In genomic region chrX:2608638-2609430, GRCh38 we compare ENCODE assay signal across 1 cellular context.
A peak's percentile ranks its signal among the peaks of the same experiment; 100 is the strongest.
TF ChIP-seq lines count a peak whose summit lies in the region.

No MANE protein-coding gene starts in this region.

TF ChIP-seq in HepG2, 621 proteins besides CTCF, POLR2A, EP300 and RAD21 (continued from another document and continues in another):
- TF ChIP-seq ZNF704 (CRISPR knock-in tag; IDR thresholded peaks at IDR 0.05; ENCODE audit: borderline replicate concordance) (no peak), ZNF776 (CRISPR knock-in tag; IDR thresholded peaks at IDR 0.05) (no peak), KDM5B (CRISPR knock-in tag; IDR thresholded peaks at IDR 0.05; ENCODE audit: borderline replicate concordance) (peak; percentile 62; the same call in 1 of the 2 replicates), ESRRA (CRISPR knock-in tag; IDR thresholded peaks at IDR 0.05; ENCODE audit: low read depth) (peak; percentile 36; the same call in 1 of the 2 replicates), ZNF451 (CRISPR knock-in tag; IDR thresholded peaks at IDR 0.05) (no peak), SRSF1 (optimal IDR thresholded peaks at IDR 0.05; ENCODE audit: low read depth, low read length) (peak; percentile 69), GLI4 (CRISPR knock-in tag; IDR thresholded peaks at IDR 0.05; ENCODE audit: borderline replicate concordance) (no peak), ZNF124 (CRISPR knock-in tag; IDR thresholded peaks at IDR 0.05) (no peak), ADNP (CRISPR knock-in tag; IDR thresholded peaks at IDR 0.05) (no peak), ZSCAN21 (CRISPR knock-in tag; IDR thresholded peaks at IDR 0.05; ENCODE audit: borderline replicate concordance) (peak; percentile 52; the same call in 1 of the 2 replicates), ZNF816 (CRISPR knock-in tag; IDR thresholded peaks at IDR 0.05; ENCODE audit: borderline replicate concordance) (no peak), YEATS4 (CRISPR knock-in tag; IDR thresholded peaks at IDR 0.05; ENCODE audit: borderline replicate concordance) (peak; percentile 53; the same call in 1 of the 2 replicates), JUN (CRISPR knock-in tag; IDR thresholded peaks at IDR 0.05) (no peak), MAFF (IDR thresholded peaks at IDR 0.05; ENCODE audit: low read depth, low read length) (no peak), ZBTB25 (CRISPR knock-in tag; IDR thresholded peaks at IDR 0.05) (no peak), DR1 (CRISPR knock-in tag; IDR thresholded peaks at IDR 0.05) (peak; percentile 50; the same call in 1 of the 2 replicates), DPF2 (CRISPR knock-in tag; IDR thresholded peaks at IDR 0.05; ENCODE audit: borderline replicate concordance, low read depth) (no peak), KMT2B (CRISPR knock-in tag; IDR thresholded peaks at IDR 0.05) (no peak), ATF4 (CRISPR knock-in tag; IDR thresholded peaks at IDR 0.05) (no peak; a peak in 1 of 4 replicates), HNRNPH1 (optimal IDR thresholded peaks at IDR 0.05; ENCODE audit: low read depth, low read length) (no peak), FOXP4 (CRISPR knock-in tag; IDR thresholded peaks at IDR 0.05) (no peak), HNF1A (IDR thresholded peaks at IDR 0.05; ENCODE audit: low read depth) (no peak), HNF1A (CRISPR knock-in tag; IDR thresholded peaks at IDR 0.05; ENCODE audit: borderline replicate concordance) (no peak), MLXIP (CRISPR knock-in tag; IDR thresholded peaks at IDR 0.05; ENCODE audit: borderline replicate concordance) (no peak), MTA1 (CRISPR knock-in tag; IDR thresholded peaks at IDR 0.05; ENCODE audit: borderline replicate concordance) (no peak), ZMAT5 (CRISPR knock-in tag; IDR thresholded peaks at IDR 0.05; ENCODE audit: borderline replicate concordance, low read depth) (no peak), RERE (CRISPR knock-in tag; IDR thresholded peaks at IDR 0.05; ENCODE audit: low read depth) (no peak), GPBP1L1 (CRISPR knock-in tag; IDR thresholded peaks at IDR 0.05) (no peak), THYN1 (CRISPR knock-in tag; IDR thresholded peaks at IDR 0.05; ENCODE audit: borderline replicate concordance, low read depth) (no peak), ZIK1 (CRISPR knock-in tag; IDR thresholded peaks at IDR 0.05; ENCODE audit: borderline replicate concordance, low read depth) (no peak), XBP1 (CRISPR knock-in tag; IDR thresholded peaks at IDR 0.05) (no peak), PATZ1 (CRISPR knock-in tag; IDR thresholded peaks at IDR 0.05) (peak; percentile 36)
